Comparison of ENCODE assay signal across 28 cellular contexts in the genomic region with DNA sequence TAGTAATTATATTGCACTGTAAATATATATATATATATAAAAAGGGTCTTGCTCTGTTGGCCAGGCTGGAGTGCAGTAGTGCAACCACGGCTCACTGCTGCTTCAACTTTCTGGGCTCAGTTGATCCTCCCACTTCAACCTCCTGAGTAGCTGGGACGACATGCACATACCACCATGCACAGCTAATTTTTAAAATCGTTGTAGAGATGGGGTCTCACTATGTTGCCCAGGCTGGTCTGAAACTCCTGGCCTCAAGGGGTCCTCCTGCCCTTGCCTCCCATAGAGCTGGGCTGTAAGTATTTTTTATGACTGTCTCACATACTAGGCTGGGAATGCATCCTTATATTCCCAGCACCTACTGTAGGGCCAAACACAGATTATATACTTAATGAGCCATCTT.
"Had no signal": no experiment of that assay in that cellular context is flagged by ENCODE, and none has a peak within 500 bp of the region (broad histone marks: within the 10 kb centered on the region; RNA-seq: fewer than 3 reads in every experiment).

No MANE protein-coding gene starts in this region.

- H3K27me3 ChIP-seq: heart left ventricle, right atrium auricular region, suprapubic skin, tibial artery, upper lobe of right lung had no signal

- DNase-seq: heart left ventricle; hypothalamus; immature natural killer cell; kidney; left ventricle myocardium inferior; mesendoderm; naive B cell; natural killer cell; nephron progenitor cell; nucleus accumbens; stimulated activated CD4-positive, alpha-beta T cell treated with anti-CD3 and anti-CD28 coated beads, Interleukin-12 subunit alpha, Interleukin-12 subunit beta, amount 100 ng/mL, for 4 hours; stimulated activated CD4-positive, alpha-beta T cell treated with anti-CD3 and anti-CD28 coated beads, Interleukin-15, amount 100 ng/mL, for 24 hours; stimulated activated CD4-positive, alpha-beta T cell treated with anti-CD3 and anti-CD28 coated beads, Interleukin-2, amount 100 ng/mL, for 24 hours; stimulated activated CD4-positive, alpha-beta T cell treated with anti-CD3 and anti-CD28 coated beads, Interleukin-4, amount 100 ng/mL, for 1 hour; stimulated activated naive CD4-positive, alpha-beta T cell; tibial artery; trophoblast cell; upper lobe of right lung had no signal

- H3K4me1 Mint-ChIP-seq: immature natural killer cell, mesothelial cell of epicardium, nephron progenitor cell had no signal

- H3K27ac ChIP-seq: heart left ventricle, left ventricle myocardium inferior, parathyroid adenoma, right atrium auricular region, skin epidermis, suprapubic skin, thoracic aorta, tibial artery, upper lobe of right lung had no signal

- H3K27me3 Mint-ChIP-seq: naive B cell; stimulated activated naive CD8-positive, alpha-beta T cell treated with anti-CD3 and anti-CD28 coated beads, Interleukin-15, Interleukin-2, amounts not matched to agents 100 ng/mL and 50 ng/mL, for 24 hours had no signal

- H3K4me3 ChIP-seq: heart left ventricle, left ventricle myocardium inferior, lung, right atrium auricular region, skin epidermis, suprapubic skin, thoracic aorta, tibial artery, upper lobe of right lung had no signal

- H3K4me3 Mint-ChIP-seq: immature natural killer cell; mesothelial cell of epicardium; naive B cell; natural killer cell; nephron progenitor cell; stimulated activated effector memory CD8-positive, alpha-beta T cell treated with anti-CD3 and anti-CD28 coated beads, Interleukin-12 subunit alpha, Interleukin-12 subunit beta, amount 100 ng/mL, for 72 hours; stimulated activated naive CD8-positive, alpha-beta T cell treated with anti-CD3 and anti-CD28 coated beads, Interleukin-15, Interleukin-2, amounts not matched to agents 100 ng/mL and 50 ng/mL, for 24 hours had no signal

- H3K9me3 Mint-ChIP-seq: immature natural killer cell; naive B cell; natural killer cell; nephron progenitor cell; stimulated activated effector memory CD8-positive, alpha-beta T cell treated with anti-CD3 and anti-CD28 coated beads, Interleukin-12 subunit alpha, Interleukin-12 subunit beta, amount 100 ng/mL, for 72 hours; stimulated activated naive CD8-positive, alpha-beta T cell treated with anti-CD3 and anti-CD28 coated beads, Interleukin-15, Interleukin-2, amounts not matched to agents 100 ng/mL and 50 ng/mL, for 24 hours had no signal

- H3K27ac Mint-ChIP-seq: mesothelial cell of epicardium; naive B cell; natural killer cell; nephron progenitor cell; stimulated activated effector memory CD8-positive, alpha-beta T cell treated with anti-CD3 and anti-CD28 coated beads, Interleukin-12 subunit alpha, Interleukin-12 subunit beta, amount 100 ng/mL, for 72 hours had no signal

- H2AFZ ChIP-seq: parathyroid adenoma had no signal

- ATAC-seq: heart left ventricle; natural killer cell; sciatic nerve; stimulated activated effector memory CD8-positive, alpha-beta T cell treated with anti-CD3 and anti-CD28 coated beads, Interleukin-12 subunit alpha, Interleukin-12 subunit beta, amount 100 ng/mL, for 72 hours; upper lobe of right lung had no signal

- H3K9ac ChIP-seq: parathyroid adenoma had no signal

- H3K9me3 ChIP-seq: right atrium auricular region, suprapubic skin, thoracic aorta, tibial artery, upper lobe of right lung had no signal

- H3K4me1 ChIP-seq: heart left ventricle, left ventricle myocardium inferior, parathyroid adenoma, right atrium auricular region, suprapubic skin, tibial artery, upper lobe of right lung had no signal
